Comparison of ENCODE assay signal across 13 cellular contexts in genomic region chr10:86661161-86662025, GRCh38. TPM values are rescaled to one million over a fixed set of nuclear protein-coding genes. Genes with fewer than 3 reads are reported as not detected.
A peak's percentile ranks its signal among the peaks of the same experiment; 100 is the strongest.
DNase-seq lines count a peak whose midpoint lies in the region; TF ChIP-seq lines count a peak whose summit lies in the region.
"Had no signal": no experiment of that assay in that cellular context is flagged by ENCODE, and none has a peak within 500 bp of the region (broad histone marks: within the 10 kb centered on the region; RNA-seq: fewer than 3 reads in every experiment).

No MANE protein-coding gene starts in this region.

- intact Hi-C loops in stomach (cut with DNase I; ENCODE audit: low total_unique reads): no loop called here
- intact Hi-C loops in Caco-2 (cut with micrococcal nuclease; ENCODE audit: unreplicated experiment): no loop called here

- peak; percentile 9 for DNase-seq in DMS153 (lab: John Stamatoyannopoulos, UW)
- no peak for DNase-seq in DMS153 treated with DMSO at 0.1 percent for 48 hours (lab: John Stamatoyannopoulos, UW; ENCODE audit: unreplicated experiment)
- DNase-seq in cerebellum (ENCODE audit: low spot score): peak; percentile 36
- DNase-seq in hepatic stellate cell (ENCODE audit: low spot score): peak; percentile 78
- peak; percentile 42 for DNase-seq in stomach
- DNase-seq in Caco-2: no peak
- no peak for DNase-seq in erythroblast (lab: John Stamatoyannopoulos, UW)
- no peak for DNase-seq in central memory CD4-positive, alpha-beta T cell
- DNase-seq: 8988T, anterior cingulate cortex, NCI-H446 treated with DMSO at 0.1 percent for 48 hours, SIG-M5 had no signal

- H3K27me3 ChIP-seq in stomach (no peaks in the 10 kb centered on the region), Caco-2 (replicated peaks; ENCODE audit: control insufficient read depth, insufficient read depth, low read length) (no peaks in the 10 kb centered on the region)

- H3K27ac ChIP-seq in stomach: no peak overlapping the region
- H3K27ac ChIP-seq: KMS-11 had no signal

- H3K9me3 Mint-ChIP-seq in Caco-2 (ENCODE audit: unreplicated experiment): no peaks in the 10 kb centered on the region

- no peak for TF ChIP-seq POLR2A in stomach (IDR thresholded peaks at IDR 0.05)
- no peak for TF ChIP-seq POLR2A in erythroblast (IDR thresholded peaks at IDR 0.05; ENCODE audit: low read length)

- H3K36me3 Mint-ChIP-seq in Caco-2 (ENCODE audit: insufficient read depth, unreplicated experiment): no peaks in the 10 kb centered on the region

- H3K9me3 ChIP-seq in stomach: no peaks in the 10 kb centered on the region
- H3K9me3 ChIP-seq in Caco-2: no peaks in the 10 kb centered on the region

- H3K36me3 ChIP-seq in stomach: no peaks in the 10 kb centered on the region
- H3K36me3 ChIP-seq in Caco-2 (ENCODE audit: control insufficient read depth, insufficient read depth, low read length): no peaks in the 10 kb centered on the region

- BruUV-seq in Caco-2 (replicated peaks; lab: Mats Ljungman, UMichigan): no TSS peak

- POLR2A ChIA-PET in Caco-2 (lab: Charles Lee): no interaction called here

- no peak for TF ChIP-seq EP300 in stomach (IDR thresholded peaks at IDR 0.05)

- WGBS in stomach, 5 donors: 71 to 89% (median 71%) methylated on average over 12 to 17 of the region's 17 CpGs

- H3K4me1 Mint-ChIP-seq in Caco-2 (ENCODE audit: low read depth, unreplicated experiment): no peaks in the 10 kb centered on the region

- CTCF ChIA-PET in Caco-2 (lab: Charles Lee): interaction anchor here (0.6 kb wide), 1 partner anchor 363 kb away, joined by 5 read pairs; no protein-coding TSS in a partner anchor

- H3K27me3 Mint-ChIP-seq in Caco-2 (ENCODE audit: insufficient read depth, unreplicated experiment): no peaks in the 10 kb centered on the region

- no peak overlapping the region for H3K4me3 Mint-ChIP-seq in Caco-2 (ENCODE audit: unreplicated experiment)

- TF ChIP-seq CTCF in stomach (IDR thresholded peaks at IDR 0.05) (no peak), Caco-2 (IDR thresholded peaks at IDR 0.05; ENCODE audit: insufficient read depth in 1 of 2, low read depth in 1 of 2, low read length in 1 of 2, severe bottlenecking in 1 of 2, unreplicated experiment in 1 of 2) (no peak)

- H3K27ac Mint-ChIP-seq in Caco-2 (ENCODE audit: unreplicated experiment): no peak overlapping the region

- H3K4me3 ChIP-seq in stomach: no peak overlapping the region
- H3K4me3 ChIP-seq in Caco-2 (ENCODE audit: low read depth, low read length): no peak overlapping the region

- peaks cover 0 to 12% (median 0%) of the 10 kb centered on the region in 4 donors for H3K4me1 ChIP-seq in stomach
- no peaks in the 10 kb centered on the region for H3K4me1 ChIP-seq in Caco-2

RNA-seq across cellular contexts. Expression of gene LDB3, which starts 6.9 kb away (rescaled TPM):
- total RNA-seq in cerebellum: 0.27 TPM
- total RNA-seq in stomach: 1 to 10 TPM in 4 of 5 donors, under 1 TPM in 1; 0.29 to 8.5 (median 2.2) TPM
- polyA plus RNA-seq in stomach: 1 to 10 TPM; 1.1 to 3.4 (median 2.7) TPM
- 0.09 TPM in 1 of 2 replicates, not detected in the other for total RNA-seq in Caco-2 (2022)

RNA-seq across cellular contexts. Expression of gene OPN4, which starts 7.0 kb away (rescaled TPM):
- total RNA-seq in cerebellum (not detected), stomach (not detected), Caco-2 (2022) (not detected in 2 replicates)
- polyA plus RNA-seq in stomach: not detected

Comparison
In these comparisons a context has a peak if more than half of its experiments do, and no peak if none do; other contexts are left out.
1. DNase-seq: peak in DMS153 (single experiment), cerebellum (single experiment), hepatic stellate cell (single experiment) and stomach (single experiment); none in DMS153 treated with DMSO at 0.1 percent for 48 hours (single experiment), Caco-2 (0 of 2), erythroblast (0 of 2) and central memory CD4-positive, alpha-beta T cell (single experiment).